ENCODE assay signal across 24 cellular contexts in the genomic region with DNA sequence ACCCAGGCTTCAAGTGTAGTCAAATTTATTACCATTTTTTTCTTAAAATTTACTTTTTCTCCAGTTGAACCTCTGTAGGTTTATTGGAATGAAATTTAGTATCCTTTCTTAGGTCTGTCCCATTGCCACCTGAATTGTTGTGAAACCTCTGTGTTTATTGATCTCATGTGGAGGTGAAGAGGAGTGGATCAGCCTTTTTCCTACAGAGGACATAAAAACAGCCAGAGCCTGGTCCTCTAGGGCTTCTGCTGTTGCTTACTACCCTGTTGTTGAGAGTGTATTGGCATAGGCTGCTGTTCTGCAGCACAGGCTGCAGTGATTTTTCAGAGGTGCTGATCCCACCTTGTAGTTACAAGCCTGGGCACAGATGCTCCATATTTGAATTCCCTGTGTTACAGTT. TPM values are rescaled to one million over a fixed set of nuclear protein-coding genes. Genes with fewer than 3 reads are reported as not detected.
DNase-seq lines count a peak whose midpoint lies in the region; ATAC-seq and TF ChIP-seq lines count a peak whose summit lies in the region.
"Had no signal": no experiment of that assay in that cellular context is flagged by ENCODE, and none has a peak within 500 bp of the region (broad histone marks: within the 10 kb centered on the region; RNA-seq: fewer than 3 reads in every experiment).

No MANE protein-coding gene starts in this region.

- H3K36me3 ChIP-seq in ascending aorta: no peaks in the 10 kb centered on the region
- H3K36me3 ChIP-seq: HAP-1 had no signal

- H3K4me3 ChIP-seq in ascending aorta: no peak overlapping the region
- H3K4me3 ChIP-seq: BLaER1 treated with 17β-estradiol and CSF1 and Interleukin-3, amounts not matched to agents 10 nM and 100 nM; GM12878; HAP-1; MG63 had no signal

- no peak overlapping the region for H3K4me3 Mint-ChIP-seq in neural crest cell
- H3K4me3 Mint-ChIP-seq in stimulated activated naive B cell treated with anti-CD40 and anti-IgM and Interleukin-4, amounts not matched to agents 10 μg/mL and 1 μg/mL and 100 μg/mL, for 72 hours: no peak overlapping the region
- H3K4me3 Mint-ChIP-seq: CD4-positive, alpha-beta memory T cell had no signal

- H3K27ac ChIP-seq in ascending aorta: peak overlapping the region; percentile 52 to 55
- H3K27ac ChIP-seq: BLaER1 treated with 17β-estradiol and CSF1 and Interleukin-3, amounts not matched to agents 10 nM and 100 nM; RWPE1 had no signal

- peaks cover 10% of the 10 kb centered on the region for H3K9me3 Mint-ChIP-seq in neural crest cell
- peaks cover 6 to 13% of the 10 kb centered on the region in 2 donors for H3K9me3 Mint-ChIP-seq in stimulated activated naive B cell treated with anti-CD40 and anti-IgM and Interleukin-4, amounts not matched to agents 10 μg/mL and 1 μg/mL and 100 μg/mL, for 72 hours

- no peak for ATAC-seq in stimulated activated naive B cell treated with anti-CD40 and anti-IgM and Interleukin-4, amounts not matched to agents 10 μg/mL and 1 μg/mL and 100 μg/mL, for 72 hours (replicated peaks)
- ATAC-seq in HG03097 (IDR thresholded peaks at IDR 0.05; ENCODE audit: low FRiP score, unreplicated experiment): no peak
- ATAC-seq: GM12878 had no signal

- TF ChIP-seq CTCF in ascending aorta (IDR thresholded peaks at IDR 0.05) (no peak), neural crest cell (conservative IDR thresholded peaks at IDR 0.05) (no peak)

- peak overlapping the region; percentile 50 for H3K27ac Mint-ChIP-seq in neural crest cell (ENCODE audit: unreplicated experiment)
- no peak overlapping the region for H3K27ac Mint-ChIP-seq in stimulated activated naive B cell treated with anti-CD40 and anti-IgM and Interleukin-4, amounts not matched to agents 10 μg/mL and 1 μg/mL and 100 μg/mL, for 72 hours
- H3K27ac Mint-ChIP-seq: CD4-positive, alpha-beta memory T cell had no signal

- DNase-seq in HuH-7 (ENCODE audit: low spot score) (peak; percentile 14), ascending aorta (ENCODE audit: low spot score in 2 of 2) (no peak), neural crest cell (ENCODE audit: low read depth, low spot score) (no peak), retina (no peak), iPS-NIHi7 (ENCODE audit: extremely low spot score) (no peak)
- no peak for DNase-seq in stimulated activated naive B cell treated with anti-CD40 and anti-IgM and Interleukin-4, amounts not matched to agents 10 μg/mL and 1 μg/mL and 100 μg/mL, for 72 hours
- DNase-seq: Caco-2; CD4-positive, alpha-beta memory T cell; DMS 273 treated with DMSO at 0.1 percent for 48 hours; DMS79 treated with DMSO at 0.1 percent for 48 hours; MG63; NCI-H1048; NCI-H1436; NCI-H187 treated with DMSO at 0.1 percent for 48 hours; NCI-H226; NCI-H774; NK-92 treated with Interleukin-12 subunit alpha and Interleukin-12 subunit beta, amount 100 ng/mL, for 24 hours; SIG-M5; SK-N-SH had no signal

- no peaks in the 10 kb centered on the region for H3K9me3 ChIP-seq in ascending aorta
- H3K9me3 ChIP-seq: Caco-2 had no signal

- no peaks in the 10 kb centered on the region for H3K27me3 ChIP-seq in ascending aorta
- H3K27me3 ChIP-seq: BLaER1 treated with 17β-estradiol and CSF1 and Interleukin-3, amounts not matched to agents 10 nM and 100 nM; MG63 had no signal

- intact Hi-C loops in ascending aorta (cut with DNase I): loop anchor here (5.0 kb wide), 1 partner anchor 36 kb away; no protein-coding TSS in a partner anchor

- H3K4me1 ChIP-seq in ascending aorta: peaks cover 0 to 20% of the 10 kb centered on the region in 2 donors
- H3K4me1 ChIP-seq: BLaER1 treated with 17β-estradiol and CSF1 and Interleukin-3, amounts not matched to agents 10 nM and 100 nM; Caco-2 had no signal

- H3K4me1 Mint-ChIP-seq in neural crest cell: no peaks in the 10 kb centered on the region
- H3K4me1 Mint-ChIP-seq in stimulated activated naive B cell treated with anti-CD40 and anti-IgM and Interleukin-4, amounts not matched to agents 10 μg/mL and 1 μg/mL and 100 μg/mL, for 72 hours: peaks cover 7 to 19% of the 10 kb centered on the region in 2 donors

- no peaks in the 10 kb centered on the region for H3K27me3 Mint-ChIP-seq in neural crest cell (ENCODE audit: low read depth)
- no peaks in the 10 kb centered on the region for H3K27me3 Mint-ChIP-seq in stimulated activated naive B cell treated with anti-CD40 and anti-IgM and Interleukin-4, amounts not matched to agents 10 μg/mL and 1 μg/mL and 100 μg/mL, for 72 hours
- H3K27me3 Mint-ChIP-seq: CD4-positive, alpha-beta memory T cell had no signal

- peaks cover 31% of the 10 kb centered on the region for H3K36me3 Mint-ChIP-seq in neural crest cell (ENCODE audit: low read depth)
- peaks cover 26 to 35% of the 10 kb centered on the region in 2 donors for H3K36me3 Mint-ChIP-seq in stimulated activated naive B cell treated with anti-CD40 and anti-IgM and Interleukin-4, amounts not matched to agents 10 μg/mL and 1 μg/mL and 100 μg/mL, for 72 hours

RNA-seq across cellular contexts. Expression of a gene that starts 44.6 kb away (rescaled TPM):
- total RNA-seq in ascending aorta (24.2 TPM), neural crest cell (28.8 and 34.4 TPM in 2 replicates)

RNA-seq across cellular contexts. Expression of a gene that starts 46.5 kb away (rescaled TPM):
- 37.3 TPM for total RNA-seq in ascending aorta
- 25.7 and 33.0 TPM in 2 replicates for total RNA-seq in neural crest cell
